ENCODE assay signal across 22 cellular contexts in the genomic region with DNA sequence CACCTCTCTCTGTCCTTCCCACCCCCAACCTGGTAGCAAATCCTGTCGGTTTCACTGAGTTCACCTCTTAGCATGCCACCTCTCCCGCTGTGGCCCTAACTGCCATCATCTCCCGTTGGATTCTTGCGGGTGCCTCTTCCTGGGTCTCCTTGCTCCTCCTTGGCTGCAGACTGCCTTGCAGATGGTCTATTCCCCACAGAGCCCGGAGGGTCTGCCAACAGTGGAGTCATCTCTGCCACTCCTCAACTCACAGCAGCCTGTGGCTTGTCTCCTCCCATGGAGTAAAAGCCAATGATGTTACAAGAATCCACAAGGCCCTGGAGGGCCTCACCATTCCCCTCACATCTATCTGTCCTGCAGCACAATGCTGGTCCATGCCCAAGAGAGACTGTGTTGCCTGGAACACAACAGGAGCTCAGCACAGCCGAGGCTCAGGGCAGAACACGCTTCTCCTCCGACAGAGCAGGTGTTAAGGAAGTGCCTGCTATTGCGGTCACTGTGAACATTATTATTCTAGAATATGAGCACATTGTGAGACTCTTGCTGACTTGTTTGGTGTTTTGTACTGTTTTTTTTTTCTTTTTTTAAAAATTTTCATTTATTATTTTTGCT.
DNase-seq lines count a peak whose midpoint lies in the region; ATAC-seq lines count a peak whose summit lies in the region.
"Had no signal": no experiment of that assay in that cellular context is flagged by ENCODE, and none has a peak within 500 bp of the region (broad histone marks: within the 10 kb centered on the region; RNA-seq: fewer than 3 reads in every experiment).

No MANE protein-coding gene starts in this region.

- DNase-seq in DMS 273 (lab: John Stamatoyannopoulos, UW; ENCODE audit: unreplicated experiment) (peak; percentile 86), NCI-H1694 (lab: John Stamatoyannopoulos, UW) (peak; percentile 51), RPMI8226 (peak; percentile 54), mesenteric fat pad (ENCODE audit: low spot score) (peak; percentile 68), globus pallidus (ENCODE audit: low spot score) (no peak), HPDE6-E6E7 (ENCODE audit: extremely low spot score) (no peak)
- DNase-seq: activated CD4-positive, alpha-beta T cell treated with anti-CD3 and anti-CD28 coated beads, Interleukin-2, amount 10 ng/mL, durations not matched to agents 24 days and 14 days; aorta; CD8-positive, alpha-beta T cell; central memory CD4-positive, alpha-beta T cell; DMS53; islet precursor cell; Kasumi-1; NCI-H1105; NCI-H2029 treated with DMSO at 0.1 percent for 48 hours; NCI-H524 treated with DMSO at 0.1 percent for 48 hours; stimulated activated CD4-positive, alpha-beta T cell treated with anti-CD3 and anti-CD28 coated beads, Interleukin-15, amount 100 ng/mL, for 24 hours; stomach had no signal

- no peak for ATAC-seq in HG02970 (IDR thresholded peaks at IDR 0.05; ENCODE audit: low FRiP score, unreplicated experiment)
- no peak for ATAC-seq in GM21515 (IDR thresholded peaks at IDR 0.05; ENCODE audit: unreplicated experiment)
- ATAC-seq: activated naive CD4-positive, alpha-beta T cell treated with anti-CD3 and anti-CD28 coated beads, Interleukin-2, amount 50 U/mL, for 72 hours; CD8-positive, alpha-beta T cell; sciatic nerve had no signal

Comparison
In these comparisons a context has a peak if more than half of its experiments do, and no peak if none do; other contexts are left out.
1. DNase-seq: peak in DMS 273 (single experiment), NCI-H1694 (single experiment), RPMI8226 (single experiment) and mesenteric fat pad (single experiment); none in globus pallidus (single experiment) and HPDE6-E6E7 (single experiment).